Comparison of ENCODE assay signal across 8 cellular contexts in the genomic region with DNA sequence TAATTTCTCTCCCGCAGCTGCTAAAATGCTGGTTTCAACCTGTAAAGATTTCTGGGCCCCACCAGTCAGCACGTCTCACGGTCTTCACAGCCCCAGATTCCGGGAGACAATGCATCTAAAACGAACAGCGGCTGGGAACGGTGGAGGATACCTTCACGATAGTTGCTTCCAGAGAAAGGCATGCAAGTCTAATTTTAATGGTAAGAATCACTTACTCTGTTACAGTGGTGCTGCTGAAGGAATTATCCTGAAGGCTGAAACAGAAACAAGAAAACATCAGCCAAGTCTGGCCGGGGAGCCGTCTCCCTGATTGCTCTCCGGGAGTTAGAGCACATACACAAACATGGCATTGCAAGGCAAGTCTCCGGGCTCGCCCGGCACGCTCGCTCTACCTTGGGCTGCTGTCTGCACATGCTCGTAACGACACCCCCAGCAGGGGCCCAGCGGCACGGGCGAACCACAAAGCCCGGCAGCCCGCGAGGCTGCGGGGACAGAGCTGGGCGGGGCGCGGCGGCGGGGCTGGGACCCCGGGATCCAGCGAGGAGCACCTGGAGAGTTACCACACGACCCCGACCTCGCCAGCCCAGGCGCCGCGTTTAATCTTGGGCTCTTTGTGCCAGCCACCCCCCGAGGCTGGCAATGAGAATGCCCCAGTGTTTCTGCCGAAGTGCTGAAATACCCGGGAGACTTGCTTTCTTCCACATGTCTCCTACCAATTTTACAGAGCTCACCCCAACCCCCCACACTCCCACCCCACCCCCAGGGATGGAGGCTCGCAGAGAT. TPM values are rescaled to one million over a fixed set of nuclear protein-coding genes. Genes with fewer than 3 reads are reported as not detected.
DNase-seq lines count a peak whose midpoint lies in the region; ATAC-seq, FAIRE-seq and TF ChIP-seq lines count a peak whose summit lies in the region.

A gene (minus strand): TSS at position 366 of the 783 bp plus-strand sequence. CDS start 89 bp downstream, at position 277.

- no peaks in the 10 kb centered on the region for H3K9me3 ChIP-seq in BE2C
- H3K9me3 ChIP-seq in adipocyte (ENCODE audit: control insufficient read depth, low read length), result no peaks in the 10 kb centered on the region
- no peaks in the 10 kb centered on the region for H3K9me3 ChIP-seq in heart right ventricle
- no peaks in the 10 kb centered on the region for H3K9me3 ChIP-seq in pancreas

- TF ChIP-seq CTCF in BE2C (IDR thresholded peaks at IDR 0.05; ENCODE audit: low read depth, low read length) (no peak), GM20000 (IDR thresholded peaks at IDR 0.05; ENCODE audit: extremely low read depth, missing control alignments) (no peak), heart right ventricle (IDR thresholded peaks at IDR 0.05) (peak in 1 of 9 donors; percentile 6), pancreas (IDR thresholded peaks at IDR 0.05) (no peak)

- H3K4me3 ChIP-seq in BE2C (ENCODE audit: low read depth, low read length), result peak within 1 kb of the TSS; percentile 83
- peak within 1 kb of the TSS; percentile 86 for H3K4me3 ChIP-seq in adipocyte (ENCODE audit: low read length)
- peak within 1 kb of the TSS; percentile 36 to 77 (median 65) for H3K4me3 ChIP-seq in heart right ventricle
- H3K4me3 ChIP-seq in pancreas, result peak within 1 kb of the TSS; percentile 27 to 50 (median 46)

- H3K4me1 ChIP-seq in BE2C (no peaks in the 10 kb centered on the region; the same call in 1 of the 2 replicates), adipocyte (ENCODE audit: control insufficient read depth, insufficient read depth, low read length) (peaks cover 20% of the 10 kb centered on the region), heart right ventricle (peaks cover 3 to 75% (median 36%) of the 10 kb centered on the region in 9 donors), pancreas (peaks cover 0 to 7% (median 0%) of the 10 kb centered on the region in 3 donors)

- peak within 1 kb of the TSS; percentile 83 for H3K9ac ChIP-seq in adipocyte (ENCODE audit: low read length)

- DNase-seq in BE2C, result peak; percentile 82
- peak; percentile 30 for DNase-seq in GM20000 (ENCODE audit: low spot score)
- DNase-seq in NCI-H2196 treated with DMSO at 0.1 percent for 48 hours (lab: John Stamatoyannopoulos, UW; ENCODE audit: unreplicated experiment), result peak; percentile 18
- DNase-seq in adipocyte (ENCODE audit: low read depth), result peak; percentile 73
- peak; percentile 64 to 71 for DNase-seq in heart right ventricle
- peak; percentile 49 to 90 (median 68) for DNase-seq in pancreas
- no peak for DNase-seq in erythroblast (lab: John Stamatoyannopoulos, UW)

- peak within 1 kb of the TSS; percentile 79 to 94 (median 87) for H3K27ac ChIP-seq in heart right ventricle
- H3K27ac ChIP-seq in pancreas, result peak within 1 kb of the TSS in 3 of 4 donors; percentile 22 to 44 (median 32)

- no peaks in the 10 kb centered on the region for H3K27me3 ChIP-seq in BE2C
- H3K27me3 ChIP-seq in adipocyte (replicated peaks; ENCODE audit: control insufficient read depth, insufficient read depth, low read length), result no peaks in the 10 kb centered on the region
- H3K27me3 ChIP-seq in heart right ventricle, result peaks cover 0 to 7% (median 0%) of the 10 kb centered on the region in 7 donors
- no peaks in the 10 kb centered on the region for H3K27me3 ChIP-seq in pancreas

- peak; percentile 68 to 91 (median 79) for ATAC-seq in heart right ventricle
- peak; percentile 90 to 95 (median 94) for ATAC-seq in pancreas
- ATAC-seq in HG03378 (IDR thresholded peaks at IDR 0.05; ENCODE audit: unreplicated experiment), result no peak

- FAIRE-seq in pancreas (lab: Jason Lieb, UNC), result no peak

- no peak for TF ChIP-seq POLR2A in erythroblast (IDR thresholded peaks at IDR 0.05; ENCODE audit: low read length)

- 1% methylated on average over 42 of the region's 42 CpGs for WGBS in heart right ventricle, 2 donors
- 1% methylated on average over 42 of the region's 42 CpGs for WGBS in pancreas, 2 donors

- intact Hi-C loops in heart right ventricle (cut with DNase I), result loop anchor here in 4 of 10 donors (2.0 to 10.0 kb wide), 6 partner anchors 48 to 172 kb away; no protein-coding TSS in a partner anchor
- intact Hi-C loops in pancreas (cut with DNase I), result no loop called here

- H3K36me3 ChIP-seq in BE2C (no peaks in the 10 kb centered on the region), adipocyte (ENCODE audit: control insufficient read depth, insufficient read depth, low read length, severe bottlenecking) (no peaks in the 10 kb centered on the region), heart right ventricle (no peaks in the 10 kb centered on the region), pancreas (no peaks in the 10 kb centered on the region)

RNA-seq across cellular contexts. Expression of the gene that starts here (rescaled TPM):
- polyA plus RNA-seq in BE2C (2012; ENCODE audit: insufficient read depth, insufficient read length, low read depth), result 16.1 TPM
- total RNA-seq in heart right ventricle (10 to 100 TPM in 1 of 10 donors, 1 to 10 TPM in 9; 2.9 to 14.6 (median 7.7) TPM), pancreas (1 to 10 TPM; 1.1 to 3.4 (median 2.2) TPM)
- polyA plus RNA-seq in heart right ventricle (1 to 10 TPM; 1.5 to 3.8 TPM), pancreas (1 to 10 TPM; 1.9 to 3.1 TPM)

Comparison
In these comparisons a context has a peak if more than half of its experiments do, and no peak if none do; other contexts are left out.
1. DNase-seq: peak in BE2C (single experiment), GM20000 (single experiment), NCI-H2196 treated with DMSO at 0.1 percent for 48 hours (single experiment), adipocyte (single experiment), heart right ventricle (2 of 2) and pancreas (6 of 6); none in erythroblast (0 of 2).
2. Peak in every context shown above with its lines, with median percentiles within 50 percentile points of each other: H3K4me3 ChIP-seq.